Comparison of ENCODE assay signal across 9 cellular contexts in the genomic region with DNA sequence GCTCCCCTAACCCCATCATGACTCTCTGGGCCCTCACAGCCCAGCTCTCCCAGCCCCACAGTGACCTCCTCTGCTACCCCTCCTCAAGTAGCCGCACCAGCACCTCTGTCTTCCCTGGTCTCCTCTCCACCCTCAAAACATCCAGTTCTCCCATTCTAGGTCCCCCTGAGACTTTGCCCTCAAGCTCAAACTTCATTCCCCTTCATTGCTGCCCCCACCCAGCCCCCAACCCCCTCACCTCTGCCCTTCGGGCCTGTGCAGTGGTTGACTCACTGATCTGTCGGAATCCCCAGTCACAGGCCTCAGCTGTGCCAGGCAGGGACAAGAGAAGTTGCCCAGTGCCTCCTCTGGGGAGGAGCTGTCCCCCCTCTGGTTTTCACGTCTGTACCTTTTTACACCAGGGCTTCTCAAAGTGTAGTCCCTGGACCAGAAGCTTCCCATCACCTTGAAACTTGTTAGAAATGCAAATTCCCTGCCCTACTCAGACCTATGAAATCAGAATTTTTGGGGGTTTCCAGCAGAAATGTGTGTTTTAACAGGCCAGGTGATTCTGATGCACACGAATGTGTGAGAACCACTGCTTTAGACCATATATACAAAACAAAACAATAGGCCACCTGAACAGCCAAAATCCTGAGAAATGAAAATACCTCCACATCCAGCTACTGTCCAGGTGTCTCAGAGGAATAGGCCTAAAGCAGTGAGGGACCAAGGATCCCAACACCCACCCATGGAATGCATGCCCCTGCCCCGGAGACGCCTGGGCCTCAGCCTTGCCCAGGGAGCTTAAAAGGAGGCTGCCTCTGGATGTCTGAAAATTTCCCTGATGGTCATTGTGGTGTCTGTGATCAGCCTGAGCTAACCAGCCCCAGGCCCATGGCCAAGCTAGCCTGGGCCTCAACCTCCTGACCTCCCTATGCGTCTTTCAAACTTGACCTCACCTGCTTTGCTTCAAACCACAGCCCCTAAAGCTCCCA. TPM values are rescaled to one million over a fixed set of nuclear protein-coding genes. Genes with fewer than 3 reads are reported as not detected.
A peak's percentile ranks its signal among the peaks of the same experiment; 100 is the strongest.
DNase-seq lines count a peak whose midpoint lies in the region; ATAC-seq and TF ChIP-seq lines count a peak whose summit lies in the region.
"Had no signal": no experiment of that assay in that cellular context is flagged by ENCODE, and none has a peak within 500 bp of the region (broad histone marks: within the 10 kb centered on the region; RNA-seq: fewer than 3 reads in every experiment).

No MANE protein-coding gene starts in this region.

- peaks cover 10% of the 10 kb centered on the region for H3K4me1 Mint-ChIP-seq in CD14-positive monocyte

- peak overlapping the region; percentile 23 for H3K18ac ChIP-seq in neuronal stem cell (ENCODE audit: low read length)

- TF ChIP-seq CTCF in CD14-positive monocyte (IDR thresholded peaks at IDR 0.05) = no peak
- no peak for TF ChIP-seq CTCF in KMS-11 (conservative IDR thresholded peaks at IDR 0.05; ENCODE audit: low read depth, low read length)
- TF ChIP-seq CTCF in coronary artery (IDR thresholded peaks at IDR 0.05) = no peak

- no peak overlapping the region for H3K23ac ChIP-seq in neuronal stem cell (ENCODE audit: low read depth, low read length, poor library complexity)

- H3K27ac ChIP-seq in KMS-11 (peak overlapping the region; percentile 50), coronary artery (peak overlapping the region; percentile 82 to 92), neuronal stem cell (replicated peaks; ENCODE audit: low read length) (no peak overlapping the region)

- H3K9me3 Mint-ChIP-seq in CD14-positive monocyte = peaks cover 0 to 2% (median 0%) of the 10 kb centered on the region in 7 donors

- DNase-seq in CD14-positive monocyte (ENCODE audit: low spot score) = no peak
- no peak for DNase-seq in coronary artery (ENCODE audit: low spot score)
- DNase-seq in neuronal stem cell (ENCODE audit: low spot score) = no peak
- DNase-seq in putamen (ENCODE audit: low spot score) = no peak
- no peak for DNase-seq in NCI-H1417 (lab: John Stamatoyannopoulos, UW)
- DNase-seq in NCI-H748 treated with DMSO at 0.1 percent for 48 hours (lab: John Stamatoyannopoulos, UW) = no peak

- H3K9me3 ChIP-seq in neuronal stem cell (replicated peaks in 1 of 2; ENCODE audit: control insufficient read depth in 2 of 2, insufficient read depth in 1 of 2, low read depth in 1 of 2, low read length in 2 of 2) = peaks cover 3 to 7% of the 10 kb centered on the region in 2 donors
- H3K9me3 ChIP-seq: left lung had no signal

- no peak overlapping the region for H2BK5ac ChIP-seq in neuronal stem cell (ENCODE audit: low read length)

- H3K4me2 ChIP-seq in KMS-11 (peak overlapping the region; percentile 53), neuronal stem cell (ENCODE audit: insufficient read depth, low read length, poor library complexity, severe bottlenecking) (no peak overlapping the region)

- no peak overlapping the region for H2BK12ac ChIP-seq in neuronal stem cell (ENCODE audit: low read length)

- no peaks in the 10 kb centered on the region for H3K36me3 Mint-ChIP-seq in CD14-positive monocyte

- no peak overlapping the region for H3K4ac ChIP-seq in neuronal stem cell (ENCODE audit: low read length)

- H3K4me1 ChIP-seq in KMS-11 (ENCODE audit: low read depth, poor library complexity, severe bottlenecking) (peaks cover 42% of the 10 kb centered on the region), neuronal stem cell (ENCODE audit: control insufficient read depth in 2 of 2, insufficient read depth in 1 of 2, low read depth in 1 of 2, low read length in 2 of 2) (peaks cover 9 to 11% of the 10 kb centered on the region in 2 donors)

- no peak overlapping the region for H3K14ac ChIP-seq in neuronal stem cell (ENCODE audit: low read length)

- peaks cover 14 to 26% (median 16%) of the 10 kb centered on the region in 3 donors for H3K27me3 Mint-ChIP-seq in CD14-positive monocyte (ENCODE audit: low read depth in 3 of 3)

- no CpG with 5 or more reads among the region's 8 CpGs for WGBS in neuronal stem cell (ENCODE audit: extremely low coverage in 2 of 2, insufficient read length in 2 of 2, insufficient replicate concordance in 1 of 2), 2 donors

- no peaks in the 10 kb centered on the region for H3K79me2 ChIP-seq in KMS-11 (ENCODE audit: insufficient read depth, low read depth)

- no peak overlapping the region for H3K27ac Mint-ChIP-seq in CD14-positive monocyte

- peaks cover 9% of the 10 kb centered on the region for H3K79me1 ChIP-seq in neuronal stem cell (ENCODE audit: low read depth, low read length)

- H2BK120ac ChIP-seq in neuronal stem cell (ENCODE audit: low read depth, low read length) = no peak overlapping the region

- H2BK15ac ChIP-seq in neuronal stem cell (ENCODE audit: low read length) = no peak overlapping the region

- H3K36me3 ChIP-seq in KMS-11 (ENCODE audit: insufficient read depth) (no peaks in the 10 kb centered on the region), neuronal stem cell (replicated peaks in 1 of 2; ENCODE audit: control insufficient read depth in 2 of 2, insufficient read depth in 2 of 2, low read length in 2 of 2) (no peaks in the 10 kb centered on the region)
- H3K36me3 ChIP-seq: left lung had no signal

- no peak overlapping the region for H4K91ac ChIP-seq in neuronal stem cell (ENCODE audit: low read depth, low read length, poor library complexity)

- intact Hi-C loops in CD14-positive monocyte (cut with micrococcal nuclease) = no loop called here

- H2AFZ ChIP-seq in KMS-11 (ENCODE audit: low read depth) (peak overlapping the region; percentile 78), neuronal stem cell (ENCODE audit: low read length) (peak overlapping the region; percentile 96)

- no peak overlapping the region for H2AK5ac ChIP-seq in neuronal stem cell (ENCODE audit: low read depth, low read length)

- H3K4me3 ChIP-seq in KMS-11 (IDR thresholded peaks at IDR 0.05; ENCODE audit: insufficient read depth, low read depth, low read length) (no peak overlapping the region), coronary artery (peak overlapping the region; percentile 93), neuronal stem cell (ENCODE audit: low read length in 2 of 2) (peak overlapping the region in 1 of 2 donors; percentile 42)

- no peak for ATAC-seq in HG02588 (IDR thresholded peaks at IDR 0.05; ENCODE audit: unreplicated experiment)

- H3K27me3 ChIP-seq in KMS-11 (ENCODE audit: insufficient read depth, low read depth) = no peaks in the 10 kb centered on the region
- H3K27me3 ChIP-seq in neuronal stem cell (ENCODE audit: control insufficient read depth in 3 of 3, insufficient read depth in 3 of 3, low read depth in 1 of 3, low read length in 3 of 3) = peaks cover 0 to 28% (median 3%) of the 10 kb centered on the region in 3 experiments

- peak overlapping the region; percentile 70 for H4K8ac ChIP-seq in neuronal stem cell (ENCODE audit: low read depth, low read length)

- H4K20me1 ChIP-seq in KMS-11 (ENCODE audit: insufficient read depth) = no peaks in the 10 kb centered on the region

- H3K4me3 Mint-ChIP-seq in CD14-positive monocyte = peak overlapping the region; percentile 49 to 71

- H3K9ac ChIP-seq in KMS-11 = peak overlapping the region; percentile 43; the same call in 1 of the 2 replicates
- no peak overlapping the region for H3K9ac ChIP-seq in neuronal stem cell (ENCODE audit: low read depth, low read length, poor library complexity)

RNA-seq across cellular contexts. Expression of gene DOK4, which starts 0.9 kb away (rescaled TPM):
- under 1 TPM in 1 of 2 donors, not detected in 1; 0.09 TPM for polyA plus RNA-seq in CD14-positive monocyte
- 17.3 TPM for polyA plus RNA-seq in neuronal stem cell (2013, experiment 1 of 2)
- polyA plus RNA-seq in neuronal stem cell (2013, experiment 2 of 2) = 15.7 TPM

RNA-seq across cellular contexts. Expression of gene POLR2C, which starts 24.7 kb away (rescaled TPM):
- polyA plus RNA-seq in CD14-positive monocyte = 10 to 100 TPM; 22.6 to 24.4 TPM
- 50.6 TPM for polyA plus RNA-seq in neuronal stem cell (2013, experiment 1 of 2)
- 49.2 TPM for polyA plus RNA-seq in neuronal stem cell (2013, experiment 2 of 2)

RNA-seq across cellular contexts. Expression of gene COQ9, which starts 39.9 kb away (rescaled TPM):
- 10 to 100 TPM; 32.7 to 38.4 TPM for polyA plus RNA-seq in CD14-positive monocyte
- polyA plus RNA-seq in neuronal stem cell (2013, experiment 1 of 2) = 14.7 TPM
- polyA plus RNA-seq in neuronal stem cell (2013, experiment 2 of 2) = 14.9 TPM

RNA-seq across cellular contexts. Expression of gene CIAPIN1, which starts 40.0 kb away (rescaled TPM):
- 10 to 100 TPM; 42.1 to 46.5 TPM for polyA plus RNA-seq in CD14-positive monocyte
- 48.4 TPM for polyA plus RNA-seq in neuronal stem cell (2013, experiment 1 of 2)
- 48.9 TPM for polyA plus RNA-seq in neuronal stem cell (2013, experiment 2 of 2)

RNA-seq across cellular contexts. Expression of gene CCDC102A, which starts 49.2 kb away (rescaled TPM):
- polyA plus RNA-seq in CD14-positive monocyte = not detected
- 6.4 TPM for polyA plus RNA-seq in neuronal stem cell (2013, experiment 1 of 2)
- polyA plus RNA-seq in neuronal stem cell (2013, experiment 2 of 2) = 6.3 TPM
